Comparison of ENCODE assay signal across 1 cellular context in the genomic region with DNA sequence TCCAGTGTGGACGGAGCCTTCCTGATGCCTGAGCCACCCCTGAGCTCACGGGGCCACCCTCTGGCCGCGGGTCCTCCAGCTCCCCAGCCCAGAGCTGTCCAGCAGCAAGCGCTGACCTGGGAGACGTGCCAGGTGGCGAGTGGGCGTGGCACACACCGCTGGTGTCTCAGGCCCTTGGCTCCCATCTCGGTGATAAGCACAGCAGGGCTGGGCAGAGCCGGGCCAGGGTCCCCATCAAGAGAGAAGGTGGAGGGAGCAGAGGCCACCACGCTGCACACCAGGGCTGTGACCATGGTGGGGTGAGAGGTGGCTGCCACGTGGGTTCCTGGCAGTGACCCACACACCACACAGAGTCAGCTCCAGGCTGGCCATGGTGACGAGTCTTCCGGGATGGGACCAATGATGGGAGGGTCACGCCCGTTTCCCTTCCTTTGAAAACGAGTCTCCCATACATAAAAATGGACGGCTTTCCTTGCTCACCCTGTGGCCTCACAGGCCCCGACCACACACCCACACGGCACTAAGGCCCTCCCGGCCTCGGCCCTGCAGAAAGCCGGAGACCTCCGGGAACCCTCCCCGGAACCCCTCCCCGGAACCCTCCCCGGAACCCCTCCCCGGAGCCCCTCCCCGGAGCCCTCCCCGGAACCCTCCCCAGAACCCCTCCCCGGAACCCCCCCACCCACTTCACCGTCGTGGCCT.
TF ChIP-seq lines count a peak whose summit lies in the region.

No MANE protein-coding gene starts in this region.

TF ChIP-seq in HCT116, 20 proteins besides CTCF, POLR2A, EP300 and RAD21 (continued from another document):
- TF ChIP-seq, protein P1, sequence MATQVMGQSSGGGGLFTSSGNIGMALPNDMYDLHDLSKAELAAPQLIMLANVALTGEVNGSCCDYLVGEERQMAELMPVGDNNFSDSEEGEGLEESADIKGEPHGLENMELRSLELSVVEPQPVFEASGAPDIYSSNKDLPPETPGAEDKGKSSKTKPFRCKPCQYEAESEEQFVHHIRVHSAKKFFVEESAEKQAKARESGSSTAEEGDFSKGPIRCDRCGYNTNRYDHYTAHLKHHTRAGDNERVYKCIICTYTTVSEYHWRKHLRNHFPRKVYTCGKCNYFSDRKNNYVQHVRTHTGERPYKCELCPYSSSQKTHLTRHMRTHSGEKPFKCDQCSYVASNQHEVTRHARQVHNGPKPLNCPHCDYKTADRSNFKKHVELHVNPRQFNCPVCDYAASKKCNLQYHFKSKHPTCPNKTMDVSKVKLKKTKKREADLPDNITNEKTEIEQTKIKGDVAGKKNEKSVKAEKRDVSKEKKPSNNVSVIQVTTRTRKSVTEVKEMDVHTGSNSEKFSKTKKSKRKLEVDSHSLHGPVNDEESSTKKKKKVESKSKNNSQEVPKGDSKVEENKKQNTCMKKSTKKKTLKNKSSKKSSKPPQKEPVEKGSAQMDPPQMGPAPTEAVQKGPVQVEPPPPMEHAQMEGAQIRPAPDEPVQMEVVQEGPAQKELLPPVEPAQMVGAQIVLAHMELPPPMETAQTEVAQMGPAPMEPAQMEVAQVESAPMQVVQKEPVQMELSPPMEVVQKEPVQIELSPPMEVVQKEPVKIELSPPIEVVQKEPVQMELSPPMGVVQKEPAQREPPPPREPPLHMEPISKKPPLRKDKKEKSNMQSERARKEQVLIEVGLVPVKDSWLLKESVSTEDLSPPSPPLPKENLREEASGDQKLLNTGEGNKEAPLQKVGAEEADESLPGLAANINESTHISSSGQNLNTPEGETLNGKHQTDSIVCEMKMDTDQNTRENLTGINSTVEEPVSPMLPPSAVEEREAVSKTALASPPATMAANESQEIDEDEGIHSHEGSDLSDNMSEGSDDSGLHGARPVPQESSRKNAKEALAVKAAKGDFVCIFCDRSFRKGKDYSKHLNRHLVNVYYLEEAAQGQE (IDR thresholded peaks at IDR 0.05; ENCODE audit: low read depth), result peak; percentile 83; the same call in 1 of the 2 replicates
- no peak for TF ChIP-seq SRF (IDR thresholded peaks at IDR 0.05; ENCODE audit: low read depth)
